8 cellular contexts compared by ENCODE assay signal in genomic region chr19:13208131-13208963, GRCh38. TPM values are rescaled to one million over a fixed set of nuclear protein-coding genes. Genes with fewer than 3 reads are reported as not detected.
DNase-seq lines count a peak whose midpoint lies in the region; ATAC-seq and TF ChIP-seq lines count a peak whose summit lies in the region.

No MANE protein-coding gene starts in this region.

- POLR2A ChIA-PET in AG04450 (lab: Yijun Ruan, JAX) = interaction anchor here (0.7 to 1.0 kb wide), 2 partner anchors 44 to 54 kb away, joined by 3 to 6 read pairs; no protein-coding TSS in a partner anchor

- H3K27me3 ChIP-seq in AG04450 (ENCODE audit: control insufficient read depth, insufficient read depth, low read length) (no peaks in the 10 kb centered on the region), fibroblast of lung (ENCODE audit: control insufficient read depth, insufficient read depth, low read length) (no peaks in the 10 kb centered on the region), prostate gland (replicated peaks; ENCODE audit: insufficient read depth) (no peaks in the 10 kb centered on the region)

- H3K27ac ChIP-seq in AG04450 (ENCODE audit: low read depth, low read length) (peak overlapping the region; percentile 57), fibroblast of lung (ENCODE audit: insufficient read depth, low read length) (peak overlapping the region; percentile 57), prostate gland (no peak overlapping the region), urinary bladder (ENCODE audit: low read depth) (no peak overlapping the region)

- H2AFZ ChIP-seq in fibroblast of lung (ENCODE audit: low read length) = no peak overlapping the region

- WGBS in prostate gland = 52% methylated on average over 46 of the region's 49 CpGs
- WGBS in urinary bladder = 59% methylated on average over 49 of the region's 49 CpGs

- peak overlapping the region; percentile 64 for H3K4me2 ChIP-seq in fibroblast of lung (ENCODE audit: extremely low read depth, insufficient read depth, low read length)

- H3K4me1 ChIP-seq in fibroblast of lung (ENCODE audit: control insufficient read depth, extremely low read depth, insufficient read depth, low read length) (no peaks in the 10 kb centered on the region), prostate gland (replicated peaks) (no peaks in the 10 kb centered on the region), urinary bladder (ENCODE audit: insufficient read depth) (no peaks in the 10 kb centered on the region)

- TF ChIP-seq CTCF in AG04450 (IDR thresholded peaks at IDR 0.05; ENCODE audit: low read depth, low read length) = no peak
- no peak for TF ChIP-seq CTCF in fibroblast of lung (conservative IDR thresholded peaks at IDR 0.05 in 1 of 2, IDR thresholded peaks at IDR 0.05 in 1 of 2; ENCODE audit: low read depth in 1 of 2, low read length in 2 of 2)
- no peak for TF ChIP-seq CTCF in prostate gland (IDR thresholded peaks at IDR 0.05)

- H3K36me3 ChIP-seq in fibroblast of lung (ENCODE audit: control insufficient read depth, insufficient read depth, low read length) = no peaks in the 10 kb centered on the region
- H3K36me3 ChIP-seq in prostate gland = no peaks in the 10 kb centered on the region
- H3K36me3 ChIP-seq in urinary bladder (ENCODE audit: insufficient read depth) = no peaks in the 10 kb centered on the region

- no peaks in the 10 kb centered on the region for H4K20me1 ChIP-seq in fibroblast of lung (ENCODE audit: control insufficient read depth, extremely low read depth, insufficient read depth, low read length)

- TF ChIP-seq POLR2A in prostate gland (IDR thresholded peaks at IDR 0.05) = no peak

- peak; percentile 57 for ATAC-seq in GM19397 (IDR thresholded peaks at IDR 0.05; ENCODE audit: unreplicated experiment)

- peak overlapping the region; percentile 25 for H3K4me3 ChIP-seq in AG04450 (ENCODE audit: low read depth, low read length)
- H3K4me3 ChIP-seq in fibroblast of lung (replicated peaks in 1 of 4; ENCODE audit: control extremely low read depth in 1 of 4, insufficient read depth in 1 of 4, low read depth in 3 of 4, low read length in 4 of 4) = peak overlapping the region in 3 of 4 experiments; percentile 16 to 31 (median 21)
- peak overlapping the region; percentile 23 to 29 for H3K4me3 ChIP-seq in prostate gland
- H3K4me3 ChIP-seq in urinary bladder (ENCODE audit: low read depth, low read length) = peak overlapping the region; percentile 53

- DNase-seq in AG04450 (ENCODE audit: low read depth, low spot score) (peak; percentile 63), Kasumi-1 (lab: John Stamatoyannopoulos, UW) (peak; percentile 60 to 66), fibroblast of lung (ENCODE audit: low read depth in 2 of 2) (peak; percentile 57 to 88), prostate gland (ENCODE audit: low spot score) (no peak), NCI-H1417 (lab: John Stamatoyannopoulos, UW) (no peak)
- DNase-seq in activated CD8-positive, alpha-beta memory T cell treated with anti-CD3 and anti-CD28 coated beads, Interleukin-2, amount 50 U/mL, for 48 hours = peak; percentile 63

- CTCF ChIA-PET in AG04450 (lab: Charles Lee) = interaction anchor here (1.0 kb wide), 1 partner anchor 54 kb away, joined by 3 read pairs; no protein-coding TSS in a partner anchor

- no peaks in the 10 kb centered on the region for H3K79me2 ChIP-seq in fibroblast of lung (ENCODE audit: control insufficient read depth, insufficient read depth, low read length)

- intact Hi-C loops in prostate gland (cut with DNase I) = no loop called here

- H3K9me3 ChIP-seq in AG04450 (ENCODE audit: control insufficient read depth, insufficient read depth, low read length) (no peaks in the 10 kb centered on the region; the same call in 1 of the 2 replicates), fibroblast of lung (ENCODE audit: control insufficient read depth, insufficient read depth, low read depth, low read length) (no peaks in the 10 kb centered on the region), prostate gland (no peaks in the 10 kb centered on the region)

- peak overlapping the region; percentile 32 for H3K9ac ChIP-seq in fibroblast of lung (ENCODE audit: insufficient read depth, low read length)

RNA-seq across cellular contexts. Expression of gene IER2, which starts 58.1 kb away (rescaled TPM):
- polyA plus RNA-seq in AG04450 (2011; rRNA removed) (15.3 and 21.3 TPM in 2 replicates), fibroblast of lung (16.5 and 99.6 TPM in 2 replicates), urinary bladder (268 TPM)
- 8.1 and 10.7 TPM in 2 replicates for polyA minus RNA-seq in AG04450 (2011; rRNA and poly(A)+ RNA removed)
- total RNA-seq in fibroblast of lung (21.1 and 26.4 TPM in 2 replicates), prostate gland (10 to 100 TPM; 34.7 to 75.7 TPM), urinary bladder (17.0 TPM)
- polyA plus RNA-seq in fibroblast of lung (2012) = 30.8 and 154 TPM in 2 replicates
- 9.2 and 22.2 TPM in 2 replicates for polyA minus RNA-seq in fibroblast of lung (ENCODE audit: low replicate concordance)

RNA-seq across cellular contexts. Expression of gene STX10, which starts 58.2 kb away (rescaled TPM):
- polyA plus RNA-seq in AG04450 (2011; rRNA removed) = 47.9 and 57.6 TPM in 2 replicates
- polyA minus RNA-seq in AG04450 (2011; rRNA and poly(A)+ RNA removed) = 56.7 and 83.9 TPM in 2 replicates
- total RNA-seq in fibroblast of lung = 69.2 and 78.1 TPM in 2 replicates
- polyA plus RNA-seq in fibroblast of lung = 48.9 and 54.3 TPM in 2 replicates
- polyA plus RNA-seq in fibroblast of lung (2012) = 61.8 and 73.6 TPM in 2 replicates
- polyA minus RNA-seq in fibroblast of lung (ENCODE audit: low replicate concordance) = 68.6 and 178 TPM in 2 replicates
- total RNA-seq in prostate gland = 10 to 100 TPM; 42.5 to 48.6 TPM
- 26.4 TPM for total RNA-seq in urinary bladder
- 76.1 TPM for polyA plus RNA-seq in urinary bladder

Comparison
In these comparisons a context has a peak if more than half of its experiments do, and no peak if none do; other contexts are left out.
1. DNase-seq: peak in AG04450 (single experiment), Kasumi-1 (2 of 2), activated CD8-positive, alpha-beta memory T cell treated with anti-CD3 and anti-CD28 coated beads, Interleukin-2, amount 50 U/mL, for 48 hours (single experiment) and fibroblast of lung (2 of 2); none in prostate gland (single experiment) and NCI-H1417 (0 of 3).
2. H3K27ac ChIP-seq: peak in AG04450 (single experiment) and fibroblast of lung (single experiment); none in prostate gland (0 of 2) and urinary bladder (single experiment).
3. Peak in every context shown above with its lines, with median percentiles within 50 percentile points of each other: H3K4me3 ChIP-seq.